ENCODE assay signal across 9 cellular contexts in the genomic region with DNA sequence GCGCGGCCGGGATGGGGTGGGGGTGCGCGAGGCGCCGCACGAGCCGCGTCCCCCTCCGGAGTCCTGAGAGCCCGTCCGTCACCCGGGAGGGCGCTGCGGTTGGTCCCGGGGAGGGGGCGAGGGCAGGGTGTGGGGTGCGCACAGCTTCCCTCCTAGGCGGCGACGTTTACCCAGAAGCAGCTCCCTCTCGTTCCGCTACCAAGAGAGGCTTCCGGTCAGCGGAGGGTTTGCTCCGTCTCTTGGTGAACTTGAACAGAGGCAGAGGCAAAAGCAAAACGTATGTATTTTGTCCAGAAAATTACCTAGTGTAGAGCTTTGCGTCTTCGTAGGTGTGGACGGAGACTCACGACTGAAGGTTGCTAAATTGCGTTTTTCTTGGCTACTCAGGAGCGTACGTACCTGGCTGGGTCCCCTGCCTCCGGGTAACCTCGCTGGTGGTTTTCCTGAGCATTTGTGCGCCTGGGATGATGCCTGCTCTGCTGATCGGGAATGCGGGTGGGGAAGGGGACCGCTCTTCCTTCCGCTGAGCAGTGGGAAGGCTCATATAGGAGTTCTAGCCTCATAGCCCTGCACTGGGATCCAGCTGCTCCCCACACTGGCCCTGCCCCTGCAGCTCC. TPM values are rescaled to one million over a fixed set of nuclear protein-coding genes. Genes with fewer than 3 reads are reported as not detected.
A peak's percentile ranks its signal among the peaks of the same experiment; 100 is the strongest.
DNase-seq lines count a peak whose midpoint lies in the region; ATAC-seq and TF ChIP-seq lines count a peak whose summit lies in the region.
"Had no signal": no experiment of that assay in that cellular context is flagged by ENCODE, and none has a peak within 500 bp of the region (broad histone marks: within the 10 kb centered on the region; RNA-seq: fewer than 3 reads in every experiment).

No MANE protein-coding gene starts in this region.

- H3K9me3 ChIP-seq in left lung, result no peaks in the 10 kb centered on the region

- peaks cover 6 to 89% of the 10 kb centered on the region in 2 donors for H3K27me3 ChIP-seq in left lung

- H3K4me3 ChIP-seq in left lung, result peak overlapping the region; percentile 31 to 42

- peak; percentile 14 for DNase-seq in NCI-H2227 (lab: John Stamatoyannopoulos, UW; ENCODE audit: unreplicated experiment)
- no peak for DNase-seq in NCI-H2227 treated with DMSO at 0.1 percent for 48 hours (lab: John Stamatoyannopoulos, UW)
- peak in 35 of 61 donors; percentile 6 to 62 (median 31) for DNase-seq in caudate nucleus (lab: John Stamatoyannopoulos, UW)
- no peak for DNase-seq in left lung
- peak; percentile 58 for DNase-seq in superior temporal gyrus (ENCODE audit: extremely low spot score)
- DNase-seq: CD4-positive, CD25-positive, alpha-beta regulatory T cell had no signal

- intact Hi-C loops in left lung (cut with DNase I), result no loop called here

- TF ChIP-seq CTCF in left lung (IDR thresholded peaks at IDR 0.05), result no peak

- peak overlapping the region; percentile 36 for H3K27ac ChIP-seq in caudate nucleus (ENCODE audit: low read depth, low read length)
- no peak overlapping the region for H3K27ac ChIP-seq in left lung

- H3K36me3 ChIP-seq in left lung, result no peaks in the 10 kb centered on the region

- H3K4me1 ChIP-seq in left lung, result peaks cover 0 to 7% of the 10 kb centered on the region in 2 donors

- ATAC-seq in left lung, result peak; percentile 16
- no peak for ATAC-seq in HG03457 (IDR thresholded peaks at IDR 0.05; ENCODE audit: unreplicated experiment)
- ATAC-seq in GM18873 (IDR thresholded peaks at IDR 0.05; ENCODE audit: low FRiP score, unreplicated experiment), result no peak
- ATAC-seq in HG03095 (IDR thresholded peaks at IDR 0.05; ENCODE audit: unreplicated experiment), result no peak

RNA-seq across cellular contexts. Expression of gene WSCD1, which starts 0.8 kb away (rescaled TPM):
- total RNA-seq in left lung, result 1 to 10 TPM; 2.9 to 3.9 TPM
- total RNA-seq: CD4-positive, CD25-positive, alpha-beta regulatory T cell had no signal

Comparison
In these comparisons a context has a peak if more than half of its experiments do, and no peak if none do; other contexts are left out.
1. DNase-seq: peak in NCI-H2227 (single experiment), caudate nucleus (35 of 61) and superior temporal gyrus (single experiment); none in NCI-H2227 treated with DMSO at 0.1 percent for 48 hours (single experiment) and left lung (0 of 2).